Comparison of ENCODE assay signal across 36 cellular contexts in genomic region chr1:201157949-201158348, GRCh38. TPM values are rescaled to one million over a fixed set of nuclear protein-coding genes. Genes with fewer than 3 reads are reported as not detected.
"Had no signal": no experiment of that assay in that cellular context is flagged by ENCODE, and none has a peak within 500 bp of the region (broad histone marks: within the 10 kb centered on the region; RNA-seq: fewer than 3 reads in every experiment).

No MANE protein-coding gene starts in this region.

- H3K9me3 Mint-ChIP-seq: activated B cell treated with CpG ODN at 0.5 μM for 24 hours; activated CD4-positive, alpha-beta memory T cell treated with anti-CD3 and anti-CD28 coated beads for 36 hours; activated CD4-positive, alpha-beta T cell treated with anti-CD3 and anti-CD28 coated beads, Interleukin-2, amount 10 ng/mL, durations not matched to agents 24 days and 14 days; activated CD8-positive, alpha-beta T cell treated with anti-CD3 and anti-CD28 coated beads for 36 hours; activated naive CD4-positive, alpha-beta T cell treated with anti-CD3 and anti-CD28 coated beads, Interleukin-2, amount 10 ng/mL, durations not matched to agents 7 days and 5 days; activated naive CD4-positive, alpha-beta T cell treated with anti-CD3 and anti-CD28 coated beads, Interleukin-2, amount 50 U/mL, for 24 hours; activated T-cell treated with anti-CD3 and anti-CD28 coated beads, Interleukin-2, amount 50 U/mL, for 4 hours; activated T-cell treated with anti-CD3 and anti-CD28 coated beads, Interleukin-2, amount 50 U/mL, for 72 hours; activated T-helper 2 cell treated with anti-CD3 and anti-CD28 coated beads, Interferon-gamma antibody, Interleukin-2, Interleukin-4, amounts not matched to agents 10 μg/mL and 5 μg/mL and 100 μg/mL, durations not matched to agents 14 hours and 24 hours and 36 hours; brain; T-helper 1 cell treated with Interleukin-12 subunit alpha and Interleukin-12 subunit beta and Interleukin-4 antibody, amounts not matched to agents 30 μg/mL and 1 μg/mL, for 36 hours; T-helper 2 cell treated with Interferon-gamma antibody and Interleukin-4, amounts not matched to agents 5 μg/mL and 100 μg/mL, for 36 hours had no signal

- H3K27ac ChIP-seq: ascending aorta, cardiac muscle cell, VCaP had no signal

- ATAC-seq: activated CD8-positive, alpha-beta T cell treated with anti-CD3 and anti-CD28 coated beads for 36 hours; activated T-cell treated with anti-CD3 and anti-CD28 coated beads, Interleukin-2, amount 50 U/mL, for 4 hours; activated T-cell treated with anti-CD3 and anti-CD28 coated beads, Interleukin-2, amount 50 U/mL, for 72 hours had no signal

- H3K27me3 ChIP-seq: ascending aorta, cardiac muscle cell had no signal

- H3K4me3 ChIP-seq: ascending aorta, cardiac muscle cell had no signal

- H3K27ac Mint-ChIP-seq: activated B cell treated with CpG ODN at 0.5 μM for 24 hours; activated CD4-positive, alpha-beta memory T cell treated with anti-CD3 and anti-CD28 coated beads for 36 hours; activated CD4-positive, alpha-beta T cell treated with anti-CD3 and anti-CD28 coated beads, Interleukin-2, amount 10 ng/mL, durations not matched to agents 24 days and 14 days; activated CD8-positive, alpha-beta T cell treated with anti-CD3 and anti-CD28 coated beads for 36 hours; activated naive CD4-positive, alpha-beta T cell treated with anti-CD3 and anti-CD28 coated beads, Interleukin-2, amount 10 ng/mL, durations not matched to agents 7 days and 5 days; activated naive CD4-positive, alpha-beta T cell treated with anti-CD3 and anti-CD28 coated beads, Interleukin-2, amount 50 U/mL, for 24 hours; activated naive CD8-positive, alpha-beta T cell; activated T-cell treated with anti-CD3 and anti-CD28 coated beads, Interleukin-2, amount 50 U/mL, for 72 hours; activated T-helper 2 cell treated with anti-CD3 and anti-CD28 coated beads, Interferon-gamma antibody, Interleukin-2, Interleukin-4, amounts not matched to agents 10 μg/mL and 5 μg/mL and 100 μg/mL, durations not matched to agents 14 hours and 24 hours and 36 hours; brain; T-helper 1 cell treated with Interleukin-12 subunit alpha and Interleukin-12 subunit beta and Interleukin-4 antibody, amounts not matched to agents 30 μg/mL and 1 μg/mL, for 36 hours; T-helper 2 cell treated with Interferon-gamma antibody and Interleukin-4, amounts not matched to agents 5 μg/mL and 100 μg/mL, for 36 hours had no signal

- DNase-seq: activated B cell treated with CpG ODN at 0.5 μM for 24 hours; activated CD4-positive, alpha-beta memory T cell treated with anti-CD3 and anti-CD28 coated beads for 36 hours; activated CD4-positive, alpha-beta T cell treated with anti-CD3 and anti-CD28 coated beads for 4 hours; activated CD4-positive, alpha-beta T cell treated with anti-CD3 and anti-CD28 coated beads, Interleukin-2, amount 10 ng/mL, durations not matched to agents 24 days and 14 days; activated CD4-positive, alpha-beta T cell treated with anti-CD3 and anti-CD28 coated beads, Interleukin-2, amount 50 U/mL, for 1 hour; activated CD4-positive, alpha-beta T cell treated with anti-CD3 and anti-CD28 coated beads, Interleukin-2, amount 50 U/mL, for 4 hours; activated CD4-positive, CD25-positive, alpha-beta regulatory T cell treated with anti-CD3 and anti-CD28 coated beads, Interleukin-2, amount 50 U/mL, for 72 hours; activated CD8-positive, alpha-beta memory T cell treated with anti-CD3 and anti-CD28 coated beads, Interleukin-2, amount 50 U/mL, for 4 hours; activated CD8-positive, alpha-beta T cell treated with anti-CD3 and anti-CD28 coated beads for 36 hours; activated gamma-delta T cell; activated naive CD4-positive, alpha-beta T cell treated with anti-CD3 and anti-CD28 coated beads, Interleukin-2, amount 10 ng/mL, durations not matched to agents 7 days and 5 days; activated naive CD4-positive, alpha-beta T cell treated with Interleukin-2 at 50 U/mL for 16 hours; activated T-cell treated with anti-CD3 and anti-CD28 coated beads for 4 hours; activated T-cell treated with anti-CD3 and anti-CD28 coated beads, Interleukin-2, amount 50 U/mL, for 1 hour; activated T-cell treated with anti-CD3 and anti-CD28 coated beads, Interleukin-2, amount 50 U/mL, for 4 hours; activated T-cell treated with anti-CD3 and anti-CD28 coated beads, Interleukin-2, amount 50 U/mL, for 72 hours; amygdala; anterior cingulate cortex; central memory CD4-positive, alpha-beta T cell; cerebellar nuclear complex; SW 1271; T-helper 1 cell; T-helper 2 cell; T-helper 9 cell had no signal

- H3K9me3 ChIP-seq: ascending aorta had no signal

- H3K4me3 Mint-ChIP-seq: activated B cell treated with CpG ODN at 0.5 μM for 24 hours; activated CD4-positive, alpha-beta memory T cell treated with anti-CD3 and anti-CD28 coated beads for 36 hours; activated CD4-positive, alpha-beta T cell treated with anti-CD3 and anti-CD28 coated beads, Interleukin-2, amount 10 ng/mL, durations not matched to agents 24 days and 14 days; activated CD8-positive, alpha-beta T cell treated with anti-CD3 and anti-CD28 coated beads for 36 hours; activated naive CD4-positive, alpha-beta T cell treated with anti-CD3 and anti-CD28 coated beads, Interleukin-2, amount 10 ng/mL, durations not matched to agents 7 days and 5 days; activated naive CD4-positive, alpha-beta T cell treated with anti-CD3 and anti-CD28 coated beads, Interleukin-2, amount 50 U/mL, for 24 hours; activated naive CD8-positive, alpha-beta T cell; activated T-cell treated with anti-CD3 and anti-CD28 coated beads, Interleukin-2, amount 50 U/mL, for 4 hours; activated T-cell treated with anti-CD3 and anti-CD28 coated beads, Interleukin-2, amount 50 U/mL, for 72 hours; brain; T-helper 1 cell treated with Interleukin-12 subunit alpha and Interleukin-12 subunit beta and Interleukin-4 antibody, amounts not matched to agents 30 μg/mL and 1 μg/mL, for 36 hours; T-helper 2 cell treated with Interferon-gamma antibody and Interleukin-4, amounts not matched to agents 5 μg/mL and 100 μg/mL, for 36 hours had no signal

- H3K36me3 Mint-ChIP-seq: activated CD4-positive, alpha-beta memory T cell treated with anti-CD3 and anti-CD28 coated beads for 36 hours; activated naive CD4-positive, alpha-beta T cell treated with anti-CD3 and anti-CD28 coated beads, Interleukin-2, amount 10 ng/mL, durations not matched to agents 7 days and 5 days; activated naive CD4-positive, alpha-beta T cell treated with anti-CD3 and anti-CD28 coated beads, Interleukin-2, amount 50 U/mL, for 24 hours; activated naive CD8-positive, alpha-beta T cell; brain had no signal

- H3K36me3 ChIP-seq: ascending aorta, cardiac muscle cell had no signal

RNA-seq across cellular contexts. Expression of gene ASCL5, which starts 31.0 kb away (rescaled TPM):
- total RNA-seq: activated B cell treated with CpG ODN at 0.5 μM for 24 hours; activated CD4-positive, alpha-beta memory T cell treated with anti-CD3 and anti-CD28 coated beads for 36 hours; activated CD4-positive, alpha-beta T cell treated with anti-CD3 and anti-CD28 coated beads, Interleukin-2, amount 10 ng/mL, durations not matched to agents 24 days and 14 days; activated CD8-positive, alpha-beta memory T cell treated with anti-CD3 and anti-CD28 coated beads for 36 hours; activated T-cell treated with anti-CD3 and anti-CD28 coated beads, Interleukin-2, amount 50 U/mL, for 4 hours; activated T-helper 2 cell treated with anti-CD3 and anti-CD28 coated beads, Interferon-gamma antibody, Interleukin-2, Interleukin-4, amounts not matched to agents 10 μg/mL and 5 μg/mL and 100 μg/mL, durations not matched to agents 14 hours and 24 hours and 36 hours; ascending aorta; chondrocyte had no signal

RNA-seq across cellular contexts. Expression of gene IGFN1, which starts 32.7 kb away (rescaled TPM):
- total RNA-seq: activated B cell treated with CpG ODN at 0.5 μM for 24 hours; activated CD4-positive, alpha-beta memory T cell treated with anti-CD3 and anti-CD28 coated beads for 36 hours; activated CD4-positive, alpha-beta T cell treated with anti-CD3 and anti-CD28 coated beads, Interleukin-2, amount 10 ng/mL, durations not matched to agents 24 days and 14 days; activated CD8-positive, alpha-beta memory T cell treated with anti-CD3 and anti-CD28 coated beads for 36 hours; activated CD8-positive, alpha-beta T cell treated with anti-CD3 and anti-CD28 coated beads for 36 hours; activated T-cell treated with anti-CD3 and anti-CD28 coated beads, Interleukin-2, amount 50 U/mL, for 4 hours; activated T-helper 2 cell treated with anti-CD3 and anti-CD28 coated beads, Interferon-gamma antibody, Interleukin-2, Interleukin-4, amounts not matched to agents 10 μg/mL and 5 μg/mL and 100 μg/mL, durations not matched to agents 14 hours and 24 hours and 36 hours; ascending aorta; cardiac muscle cell had no signal

RNA-seq across cellular contexts. Expression of gene CACNA1S, which starts 45.7 kb away (rescaled TPM):
- total RNA-seq: activated B cell treated with CpG ODN at 0.5 μM for 24 hours; activated CD4-positive, alpha-beta memory T cell treated with anti-CD3 and anti-CD28 coated beads for 36 hours; activated CD4-positive, alpha-beta T cell treated with anti-CD3 and anti-CD28 coated beads, Interleukin-2, amount 10 ng/mL, durations not matched to agents 24 days and 14 days; activated CD8-positive, alpha-beta memory T cell treated with anti-CD3 and anti-CD28 coated beads for 36 hours; activated CD8-positive, alpha-beta T cell treated with anti-CD3 and anti-CD28 coated beads for 36 hours; activated T-cell treated with anti-CD3 and anti-CD28 coated beads, Interleukin-2, amount 50 U/mL, for 4 hours; activated T-cell treated with anti-CD3 and anti-CD28 coated beads, Interleukin-2, amount 50 U/mL, for 72 hours; activated T-helper 2 cell treated with anti-CD3 and anti-CD28 coated beads, Interferon-gamma antibody, Interleukin-2, Interleukin-4, amounts not matched to agents 10 μg/mL and 5 μg/mL and 100 μg/mL, durations not matched to agents 14 hours and 24 hours and 36 hours; ascending aorta; bronchial epithelial cell had no signal
